In the genomic region with DNA sequence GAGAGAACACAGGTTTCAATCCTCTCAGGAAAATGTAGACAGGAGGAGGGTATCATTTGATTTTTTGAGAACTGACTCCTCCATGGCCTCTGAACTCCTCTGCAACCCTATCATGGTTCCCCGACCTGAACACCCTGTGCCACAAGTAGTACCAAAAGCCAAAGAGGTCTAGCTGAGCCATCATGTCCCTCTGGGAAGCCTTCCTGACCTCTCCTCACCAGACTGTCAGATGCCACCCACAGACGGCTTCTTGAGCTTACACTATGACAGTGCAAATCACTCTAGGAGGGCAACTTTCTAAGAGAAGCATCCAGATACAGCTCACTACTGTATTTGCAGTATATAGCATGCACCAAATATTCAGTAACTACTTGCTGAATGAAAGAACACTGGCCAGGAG, we compare ENCODE assay signal across 16 cellular contexts. TPM values are rescaled to one million over a fixed set of nuclear protein-coding genes. Genes with fewer than 3 reads are reported as not detected.
DNase-seq lines count a peak whose midpoint lies in the region; ATAC-seq and TF ChIP-seq lines count a peak whose summit lies in the region.
"Had no signal": no experiment of that assay in that cellular context is flagged by ENCODE, and none has a peak within 500 bp of the region (broad histone marks: within the 10 kb centered on the region; RNA-seq: fewer than 3 reads in every experiment).

No MANE protein-coding gene starts in this region.

- no peak for TF ChIP-seq CTCF in HFFc6 (IDR thresholded peaks at IDR 0.05)
- no peak for TF ChIP-seq CTCF in brain (conservative IDR thresholded peaks at IDR 0.05)
- no peak for TF ChIP-seq CTCF in progenitor cell of endocrine pancreas (IDR thresholded peaks at IDR 0.05; ENCODE audit: unreplicated experiment)

- no peaks in the 10 kb centered on the region for H3K9me3 Mint-ChIP-seq in T-helper 2 cell treated with Interferon-gamma antibody and Interleukin-4, amounts not matched to agents 5 μg/mL and 100 μg/mL, for 36 hours
- H3K9me3 Mint-ChIP-seq in HFFc6 (no peaks in the 10 kb centered on the region), brain (peaks cover 0 to under 1% (median 0%) of the 10 kb centered on the region in 5 experiments), progenitor cell of endocrine pancreas (ENCODE audit: low read depth) (no peaks in the 10 kb centered on the region)

- H3K36me3 Mint-ChIP-seq in T-helper 2 cell treated with Interferon-gamma antibody and Interleukin-4, amounts not matched to agents 5 μg/mL and 100 μg/mL, for 36 hours (ENCODE audit: low read depth), result peaks cover 76% of the 10 kb centered on the region
- H3K36me3 Mint-ChIP-seq in HFFc6 (ENCODE audit: low read depth), result peaks cover 64% of the 10 kb centered on the region
- peaks cover 78% of the 10 kb centered on the region for H3K36me3 Mint-ChIP-seq in brain
- peaks cover 38% of the 10 kb centered on the region for H3K36me3 Mint-ChIP-seq in progenitor cell of endocrine pancreas (ENCODE audit: insufficient read depth)

- no peak overlapping the region for H3K27ac Mint-ChIP-seq in T-helper 2 cell treated with Interferon-gamma antibody and Interleukin-4, amounts not matched to agents 5 μg/mL and 100 μg/mL, for 36 hours
- peak overlapping the region; percentile 56; the same call in 1 of the 2 replicates for H3K27ac Mint-ChIP-seq in HFFc6
- peak overlapping the region in 3 of 5 experiments; percentile 33 to 91 (median 77) for H3K27ac Mint-ChIP-seq in brain
- H3K27ac Mint-ChIP-seq in progenitor cell of endocrine pancreas, result peak overlapping the region; percentile 76

- no peak for ATAC-seq in GM21447 (IDR thresholded peaks at IDR 0.05; ENCODE audit: unreplicated experiment)
- no peak for ATAC-seq in HG02870 (IDR thresholded peaks at IDR 0.05; ENCODE audit: unreplicated experiment)

- H3K4me1 Mint-ChIP-seq in T-helper 2 cell treated with Interferon-gamma antibody and Interleukin-4, amounts not matched to agents 5 μg/mL and 100 μg/mL, for 36 hours (ENCODE audit: low read depth), result peaks cover 68% of the 10 kb centered on the region
- peaks cover 57% of the 10 kb centered on the region for H3K4me1 Mint-ChIP-seq in HFFc6 (ENCODE audit: low read depth)
- peaks cover 65% of the 10 kb centered on the region for H3K4me1 Mint-ChIP-seq in brain
- H3K4me1 Mint-ChIP-seq in progenitor cell of endocrine pancreas (ENCODE audit: low read depth), result peaks cover 20% of the 10 kb centered on the region

- H3K27me3 Mint-ChIP-seq in T-helper 2 cell treated with Interferon-gamma antibody and Interleukin-4, amounts not matched to agents 5 μg/mL and 100 μg/mL, for 36 hours (ENCODE audit: low read depth), result no peaks in the 10 kb centered on the region
- H3K27me3 Mint-ChIP-seq in HFFc6 (ENCODE audit: insufficient read depth) (peaks cover 23% of the 10 kb centered on the region), brain (peaks cover 12% of the 10 kb centered on the region), progenitor cell of endocrine pancreas (no peaks in the 10 kb centered on the region)

- H3K4me3 Mint-ChIP-seq in T-helper 2 cell treated with Interferon-gamma antibody and Interleukin-4, amounts not matched to agents 5 μg/mL and 100 μg/mL, for 36 hours, result peak overlapping the region; percentile 17
- H3K4me3 Mint-ChIP-seq in HFFc6 (no peak overlapping the region), brain (peak overlapping the region in 3 of 5 experiments; percentile 12 to 16 (median 14)), progenitor cell of endocrine pancreas (ENCODE audit: low read depth) (no peak overlapping the region)

- DNase-seq in T-helper 2 cell treated with Interferon-gamma antibody and Interleukin-4, amounts not matched to agents 5 μg/mL and 100 μg/mL, for 36 hours (ENCODE audit: low spot score), result no peak
- DNase-seq in T-helper 2 cell (no peak), HFFc6 (no peak), progenitor cell of endocrine pancreas (ENCODE audit: low spot score, unreplicated experiment) (no peak), NCI-H2196 (lab: John Stamatoyannopoulos, UW; ENCODE audit: unreplicated experiment) (no peak)
- DNase-seq: 8988T, colonic mucosa, esophagus squamous epithelium, GM23248, NCI-H1105, NCI-H345, upper lobe of left lung had no signal

RNA-seq across cellular contexts. Expression of a gene that starts 3.7 kb away (rescaled TPM):
- 100 to 1,000 TPM; 337 to 467 (median 441) TPM for total RNA-seq in HFFc6 (2021; fragmentation: NEBNext Ultra II Directional; extraction: Animal tissue kit (Norgen Biotek cat#: 25700))
- polyA plus RNA-seq in brain (ENCODE audit: insufficient read depth, low read depth, low replicate concordance), result 465 TPM
- total RNA-seq in progenitor cell of endocrine pancreas, result 444 and 461 TPM in 2 replicates

RNA-seq across cellular contexts. Expression of a gene that starts 14.5 kb away (rescaled TPM):
- 10 to 100 TPM; 35.5 to 48.5 (median 45.6) TPM for total RNA-seq in HFFc6 (2021; fragmentation: NEBNext Ultra II Directional; extraction: Animal tissue kit (Norgen Biotek cat#: 25700))
- polyA plus RNA-seq in brain (ENCODE audit: insufficient read depth, low read depth, low replicate concordance), result 280 TPM
- 86.9 and 93.5 TPM in 2 replicates for total RNA-seq in progenitor cell of endocrine pancreas

RNA-seq across cellular contexts. Expression of a gene that starts 32.0 kb away (rescaled TPM):
- 1 to 10 TPM in 5 of 6 experiments, under 1 TPM in 1; 0.69 to 3.5 (median 1.7) TPM for total RNA-seq in HFFc6 (2021; fragmentation: NEBNext Ultra II Directional; extraction: Animal tissue kit (Norgen Biotek cat#: 25700))
- polyA plus RNA-seq in brain (ENCODE audit: insufficient read depth, low read depth, low replicate concordance), result 4.3 TPM
- 2.6 and 3.0 TPM in 2 replicates for total RNA-seq in progenitor cell of endocrine pancreas

RNA-seq across cellular contexts. Expression of a gene that starts 33.4 kb away (rescaled TPM):
- total RNA-seq in HFFc6 (2021; fragmentation: NEBNext Ultra II Directional; extraction: Animal tissue kit (Norgen Biotek cat#: 25700)), result under 1 TPM in 1 of 6 experiments, not detected in 5; 0.43 TPM
- 0.93 TPM for polyA plus RNA-seq in brain (ENCODE audit: insufficient read depth, low read depth, low replicate concordance)
- total RNA-seq in progenitor cell of endocrine pancreas, result 2.7 and 3.7 TPM in 2 replicates
- total RNA-seq: GM23248, pulmonary artery endothelial cell had no signal

RNA-seq across cellular contexts. Expression of a gene that starts 53.3 kb away (rescaled TPM):
- 10 to 100 TPM; 34.9 to 36.4 (median 35.6) TPM for total RNA-seq in HFFc6 (2021; fragmentation: NEBNext Ultra II Directional; extraction: Animal tissue kit (Norgen Biotek cat#: 25700))
- polyA plus RNA-seq in brain (ENCODE audit: insufficient read depth, low read depth, low replicate concordance), result 247 TPM
- total RNA-seq in progenitor cell of endocrine pancreas, result 33.4 and 38.0 TPM in 2 replicates

Comparison
In these comparisons a context has a peak if more than half of its experiments do, and no peak if none do; other contexts are left out.
1. H3K4me3 Mint-ChIP-seq: peak in T-helper 2 cell treated with Interferon-gamma antibody and Interleukin-4, amounts not matched to agents 5 μg/mL and 100 μg/mL, for 36 hours (single experiment) and brain (3 of 5); none in HFFc6 (single experiment) and progenitor cell of endocrine pancreas (single experiment).